Comparison of ENCODE assay signal across 23 cellular contexts in the genomic region with DNA sequence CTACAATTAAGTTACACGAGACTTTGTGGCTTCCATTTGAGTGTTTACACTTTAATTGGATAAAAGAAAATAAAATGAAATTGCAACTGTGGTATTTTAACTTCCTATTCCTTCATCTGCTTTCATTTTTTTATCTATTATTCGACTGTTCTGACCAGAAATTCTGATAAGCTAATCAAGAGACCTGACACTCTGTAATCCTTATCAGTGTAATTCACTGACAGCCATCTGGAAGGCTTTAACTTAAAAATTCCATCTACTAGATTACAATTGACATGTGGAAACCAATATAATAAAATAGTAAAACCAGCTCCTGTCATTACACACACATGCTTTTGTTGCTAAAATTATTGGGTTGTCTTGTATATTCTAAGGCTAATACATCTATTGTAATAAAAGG. TPM values are rescaled to one million over a fixed set of nuclear protein-coding genes. Genes with fewer than 3 reads are reported as not detected.
"Had no signal": no experiment of that assay in that cellular context is flagged by ENCODE, and none has a peak within 500 bp of the region (broad histone marks: within the 10 kb centered on the region; RNA-seq: fewer than 3 reads in every experiment).

No MANE protein-coding gene starts in this region.

- H3K27me3 Mint-ChIP-seq: central memory CD8-positive, alpha-beta T cell had no signal

- H3K4me3 ChIP-seq: esophagus squamous epithelium, lung, spleen, thyroid gland had no signal

- H3K27ac ChIP-seq: esophagus squamous epithelium, spleen, thyroid gland had no signal

- H3K4me3 Mint-ChIP-seq: central memory CD8-positive, alpha-beta T cell; T-helper 2 cell treated with Interferon-gamma antibody and Interleukin-4, amounts not matched to agents 5 μg/mL and 100 μg/mL, for 36 hours had no signal

- H3K27me3 ChIP-seq: brain microvascular endothelial cell, esophagus squamous epithelium, thyroid gland had no signal

- H3K9me3 Mint-ChIP-seq: central memory CD8-positive, alpha-beta T cell; T-helper 2 cell treated with Interferon-gamma antibody and Interleukin-4, amounts not matched to agents 5 μg/mL and 100 μg/mL, for 36 hours had no signal

- H3K36me3 ChIP-seq: brain microvascular endothelial cell, esophagus squamous epithelium, spleen, thyroid gland had no signal

- DNase-seq: activated CD4-positive, alpha-beta T cell treated with anti-CD3 and anti-CD28 coated beads for 1 hour; activated CD8-positive, alpha-beta memory T cell treated with anti-CD3 and anti-CD28 coated beads for 24 hours; activated CD8-positive, alpha-beta memory T cell treated with anti-CD3 and anti-CD28 coated beads, Interleukin-2, amount 50 U/mL, for 48 hours; activated effector memory CD4-positive, alpha-beta T cell treated with Interleukin-2 at 50 U/mL for 16 hours; activated naive CD4-positive, alpha-beta T cell treated with anti-CD3 and anti-CD28 coated beads, Interleukin-2, amount 50 U/mL, for 16 hours; activated T-cell treated with anti-CD3 and anti-CD28 coated beads, Interleukin-2, amount 50 U/mL, for 48 hours; aorta; brain microvascular endothelial cell; cortex of kidney; esophagus squamous epithelium; islet precursor cell; midbrain; occipital lobe; posterior cingulate gyrus; spleen; stimulated activated naive CD4-positive, alpha-beta T cell; thyroid gland had no signal

- H3K27ac Mint-ChIP-seq: T-helper 2 cell treated with Interferon-gamma antibody and Interleukin-4, amounts not matched to agents 5 μg/mL and 100 μg/mL, for 36 hours had no signal

- ATAC-seq: left lobe of liver had no signal

RNA-seq across cellular contexts. Expression of a gene that starts 20.9 kb away (rescaled TPM):
- total RNA-seq: myocyte, renal cortical epithelial cell had no signal

RNA-seq across cellular contexts. Expression of a gene that starts 59.2 kb away (rescaled TPM):
- total RNA-seq: myocyte, renal cortical epithelial cell had no signal
